ENCODE assay signal across 1 cellular context in the genomic region with DNA sequence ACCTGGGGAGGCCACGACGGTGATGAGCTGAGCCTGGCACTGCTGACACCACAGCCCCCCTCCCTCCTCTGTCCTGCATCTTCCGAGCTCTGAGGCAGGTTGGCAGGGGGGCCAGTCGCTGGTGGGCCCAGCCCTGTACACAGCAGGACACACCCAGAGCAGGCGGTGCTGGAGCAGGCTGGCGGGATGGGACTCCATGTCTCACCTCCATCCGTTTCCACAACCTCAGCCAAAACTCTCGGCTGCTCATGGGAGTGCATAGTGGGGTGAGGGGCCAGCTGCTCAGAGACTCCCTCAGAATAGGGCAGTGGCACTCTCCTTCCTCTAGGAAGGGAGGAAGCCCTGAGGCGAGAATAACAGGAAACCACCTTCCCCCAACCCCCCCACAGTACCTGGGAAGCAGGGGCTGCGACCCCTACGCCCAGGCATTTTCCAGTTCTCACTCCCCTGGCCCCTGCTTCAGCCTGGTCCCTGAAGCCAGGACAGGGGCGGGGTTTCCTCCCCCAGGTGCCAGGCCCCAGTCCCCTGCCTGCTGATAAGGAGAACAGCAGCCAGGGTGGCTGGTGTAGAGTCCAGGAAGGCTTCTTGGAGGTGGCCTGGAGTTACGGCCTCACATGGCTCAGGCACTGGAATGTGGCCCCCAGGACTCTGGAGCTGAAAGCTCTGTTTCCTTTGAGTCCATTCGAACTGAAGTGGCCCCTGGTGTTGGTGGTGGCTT.
TF ChIP-seq lines count a peak whose summit lies in the region.

No MANE protein-coding gene starts in this region.

TF ChIP-seq in K562, 482 proteins besides CTCF, POLR2A, EP300 and RAD21:
- TF ChIP-seq, protein P1, sequence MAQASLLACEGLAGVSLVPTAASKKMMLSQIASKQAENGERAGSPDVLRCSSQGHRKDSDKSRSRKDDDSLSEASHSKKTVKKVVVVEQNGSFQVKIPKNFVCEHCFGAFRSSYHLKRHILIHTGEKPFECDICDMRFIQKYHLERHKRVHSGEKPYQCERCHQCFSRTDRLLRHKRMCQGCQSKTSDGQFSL (CRISPR knock-in tag; IDR thresholded peaks at IDR 0.05), result 0 out of 2 replicates have a peak, but pooled peaks have one; percentile 20
- TF ChIP-seq, protein P1 (tag; IDR thresholded peaks at IDR 0.05), result no peak
- TF ChIP-seq, protein P2, sequence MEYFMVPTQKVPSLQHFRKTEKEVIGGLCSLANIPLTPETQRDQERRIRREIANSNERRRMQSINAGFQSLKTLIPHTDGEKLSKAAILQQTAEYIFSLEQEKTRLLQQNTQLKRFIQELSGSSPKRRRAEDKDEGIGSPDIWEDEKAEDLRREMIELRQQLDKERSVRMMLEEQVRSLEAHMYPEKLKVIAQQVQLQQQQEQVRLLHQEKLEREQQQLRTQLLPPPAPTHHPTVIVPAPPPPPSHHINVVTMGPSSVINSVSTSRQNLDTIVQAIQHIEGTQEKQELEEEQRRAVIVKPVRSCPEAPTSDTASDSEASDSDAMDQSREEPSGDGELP (CRISPR knock-in tag; IDR thresholded peaks at IDR 0.05; ENCODE audit: borderline replicate concordance), result 0 out of 2 replicates have a peak, but pooled peaks have one; percentile 18
- TF ChIP-seq ZFP36 (IDR thresholded peaks at IDR 0.05; ENCODE audit: low read depth, low read length, partially characterized antibody) (peak; percentile 93), ZBTB7A (IDR thresholded peaks at IDR 0.05; ENCODE audit: borderline replicate concordance, control insufficient read depth, low read depth, low read length) (peak; percentile 52; the same call in 1 of the 2 replicates)
- TF ChIP-seq, protein P3, sequence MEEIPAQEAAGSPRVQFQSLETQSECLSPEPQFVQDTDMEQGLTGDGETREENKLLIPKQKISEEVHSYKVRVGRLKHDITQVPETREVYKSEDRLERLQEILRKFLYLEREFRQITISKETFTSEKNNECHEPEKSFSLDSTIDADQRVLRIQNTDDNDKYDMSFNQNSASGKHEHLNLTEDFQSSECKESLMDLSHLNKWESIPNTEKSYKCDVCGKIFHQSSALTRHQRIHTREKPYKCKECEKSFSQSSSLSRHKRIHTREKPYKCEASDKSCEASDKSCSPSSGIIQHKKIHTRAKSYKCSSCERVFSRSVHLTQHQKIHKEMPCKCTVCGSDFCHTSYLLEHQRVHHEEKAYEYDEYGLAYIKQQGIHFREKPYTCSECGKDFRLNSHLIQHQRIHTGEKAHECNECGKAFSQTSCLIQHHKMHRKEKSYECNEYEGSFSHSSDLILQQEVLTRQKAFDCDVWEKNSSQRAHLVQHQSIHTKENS (CRISPR knock-in tag; IDR thresholded peaks at IDR 0.05), result no peak
